In the genomic region with DNA sequence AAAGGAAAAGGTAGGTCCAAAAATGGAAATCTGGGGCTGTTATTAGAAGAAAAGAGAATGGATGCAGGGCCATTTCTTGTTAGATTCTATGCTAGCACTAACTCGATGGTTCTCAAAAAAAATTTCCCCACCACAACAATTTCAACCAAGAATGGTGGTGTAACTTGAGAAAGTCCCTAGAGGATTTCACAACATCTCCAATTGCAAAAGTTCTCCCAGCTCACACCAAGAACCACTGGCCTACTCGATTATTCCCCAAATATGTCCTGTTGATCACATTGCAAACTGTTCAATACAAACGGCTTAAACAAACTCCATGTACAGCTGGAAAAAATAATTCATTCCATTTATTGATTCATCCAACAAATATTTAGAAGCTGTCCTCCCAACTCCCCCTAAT, we compare ENCODE assay signal across 1 cellular context.
TF ChIP-seq lines count a peak whose summit lies in the region.

No MANE protein-coding gene starts in this region.

TF ChIP-seq in GM12878, 131 proteins besides CTCF, POLR2A, EP300 and RAD21:
- 0 out of 2 replicates have a peak, but pooled peaks have one; percentile 16 for TF ChIP-seq IKZF1 (conservative IDR thresholded peaks at IDR 0.05)
- no peak for TF ChIP-seq NFXL1 (IDR thresholded peaks at IDR 0.05; ENCODE audit: borderline replicate concordance)
- TF ChIP-seq MEF2B (IDR thresholded peaks at IDR 0.05; ENCODE audit: partially characterized antibody, poor library complexity, severe bottlenecking), result peak; percentile 71
- TF ChIP-seq, protein P1, sequence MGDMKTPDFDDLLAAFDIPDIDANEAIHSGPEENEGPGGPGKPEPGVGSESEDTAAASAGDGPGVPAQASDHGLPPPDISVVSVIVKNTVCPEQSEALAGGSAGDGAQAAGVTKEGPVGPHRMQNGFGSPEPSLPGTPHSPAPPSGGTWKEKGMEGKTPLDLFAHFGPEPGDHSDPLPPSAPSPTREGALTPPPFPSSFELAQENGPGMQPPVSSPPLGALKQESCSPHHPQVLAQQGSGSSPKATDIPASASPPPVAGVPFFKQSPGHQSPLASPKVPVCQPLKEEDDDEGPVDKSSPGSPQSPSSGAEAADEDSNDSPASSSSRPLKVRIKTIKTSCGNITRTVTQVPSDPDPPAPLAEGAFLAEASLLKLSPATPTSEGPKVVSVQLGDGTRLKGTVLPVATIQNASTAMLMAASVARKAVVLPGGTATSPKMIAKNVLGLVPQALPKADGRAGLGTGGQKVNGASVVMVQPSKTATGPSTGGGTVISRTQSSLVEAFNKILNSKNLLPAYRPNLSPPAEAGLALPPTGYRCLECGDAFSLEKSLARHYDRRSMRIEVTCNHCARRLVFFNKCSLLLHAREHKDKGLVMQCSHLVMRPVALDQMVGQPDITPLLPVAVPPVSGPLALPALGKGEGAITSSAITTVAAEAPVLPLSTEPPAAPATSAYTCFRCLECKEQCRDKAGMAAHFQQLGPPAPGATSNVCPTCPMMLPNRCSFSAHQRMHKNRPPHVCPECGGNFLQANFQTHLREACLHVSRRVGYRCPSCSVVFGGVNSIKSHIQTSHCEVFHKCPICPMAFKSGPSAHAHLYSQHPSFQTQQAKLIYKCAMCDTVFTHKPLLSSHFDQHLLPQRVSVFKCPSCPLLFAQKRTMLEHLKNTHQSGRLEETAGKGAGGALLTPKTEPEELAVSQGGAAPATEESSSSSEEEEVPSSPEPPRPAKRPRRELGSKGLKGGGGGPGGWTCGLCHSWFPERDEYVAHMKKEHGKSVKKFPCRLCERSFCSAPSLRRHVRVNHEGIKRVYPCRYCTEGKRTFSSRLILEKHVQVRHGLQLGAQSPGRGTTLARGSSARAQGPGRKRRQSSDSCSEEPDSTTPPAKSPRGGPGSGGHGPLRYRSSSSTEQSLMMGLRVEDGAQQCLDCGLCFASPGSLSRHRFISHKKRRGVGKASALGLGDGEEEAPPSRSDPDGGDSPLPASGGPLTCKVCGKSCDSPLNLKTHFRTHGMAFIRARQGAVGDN (IDR thresholded peaks at IDR 0.05), result 0 out of 2 replicates have a peak, but pooled peaks have one; percentile 38
- TF ChIP-seq, protein P2, sequence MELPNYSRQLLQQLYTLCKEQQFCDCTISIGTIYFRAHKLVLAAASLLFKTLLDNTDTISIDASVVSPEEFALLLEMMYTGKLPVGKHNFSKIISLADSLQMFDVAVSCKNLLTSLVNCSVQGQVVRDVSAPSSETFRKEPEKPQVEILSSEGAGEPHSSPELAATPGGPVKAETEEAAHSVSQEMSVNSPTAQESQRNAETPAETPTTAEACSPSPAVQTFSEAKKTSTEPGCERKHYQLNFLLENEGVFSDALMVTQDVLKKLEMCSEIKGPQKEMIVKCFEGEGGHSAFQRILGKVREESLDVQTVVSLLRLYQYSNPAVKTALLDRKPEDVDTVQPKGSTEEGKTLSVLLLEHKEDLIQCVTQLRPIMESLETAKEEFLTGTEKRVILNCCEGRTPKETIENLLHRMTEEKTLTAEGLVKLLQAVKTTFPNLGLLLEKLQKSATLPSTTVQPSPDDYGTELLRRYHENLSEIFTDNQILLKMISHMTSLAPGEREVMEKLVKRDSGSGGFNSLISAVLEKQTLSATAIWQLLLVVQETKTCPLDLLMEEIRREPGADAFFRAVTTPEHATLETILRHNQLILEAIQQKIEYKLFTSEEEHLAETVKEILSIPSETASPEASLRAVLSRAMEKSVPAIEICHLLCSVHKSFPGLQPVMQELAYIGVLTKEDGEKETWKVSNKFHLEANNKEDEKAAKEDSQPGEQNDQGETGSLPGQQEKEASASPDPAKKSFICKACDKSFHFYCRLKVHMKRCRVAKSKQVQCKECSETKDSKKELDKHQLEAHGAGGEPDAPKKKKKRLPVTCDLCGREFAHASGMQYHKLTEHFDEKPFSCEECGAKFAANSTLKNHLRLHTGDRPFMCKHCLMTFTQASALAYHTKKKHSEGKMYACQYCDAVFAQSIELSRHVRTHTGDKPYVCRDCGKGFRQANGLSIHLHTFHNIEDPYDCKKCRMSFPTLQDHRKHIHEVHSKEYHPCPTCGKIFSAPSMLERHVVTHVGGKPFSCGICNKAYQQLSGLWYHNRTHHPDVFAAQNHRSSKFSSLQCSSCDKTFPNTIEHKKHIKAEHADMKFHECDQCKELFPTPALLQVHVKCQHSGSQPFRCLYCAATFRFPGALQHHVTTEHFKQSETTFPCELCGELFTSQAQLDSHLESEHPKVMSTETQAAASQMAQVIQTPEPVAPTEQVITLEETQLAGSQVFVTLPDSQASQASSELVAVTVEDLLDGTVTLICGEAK (IDR thresholded peaks at IDR 0.05; ENCODE audit: borderline replicate concordance), result no peak
